Comparison of ENCODE assay signal across 1 cellular context in the genomic region with DNA sequence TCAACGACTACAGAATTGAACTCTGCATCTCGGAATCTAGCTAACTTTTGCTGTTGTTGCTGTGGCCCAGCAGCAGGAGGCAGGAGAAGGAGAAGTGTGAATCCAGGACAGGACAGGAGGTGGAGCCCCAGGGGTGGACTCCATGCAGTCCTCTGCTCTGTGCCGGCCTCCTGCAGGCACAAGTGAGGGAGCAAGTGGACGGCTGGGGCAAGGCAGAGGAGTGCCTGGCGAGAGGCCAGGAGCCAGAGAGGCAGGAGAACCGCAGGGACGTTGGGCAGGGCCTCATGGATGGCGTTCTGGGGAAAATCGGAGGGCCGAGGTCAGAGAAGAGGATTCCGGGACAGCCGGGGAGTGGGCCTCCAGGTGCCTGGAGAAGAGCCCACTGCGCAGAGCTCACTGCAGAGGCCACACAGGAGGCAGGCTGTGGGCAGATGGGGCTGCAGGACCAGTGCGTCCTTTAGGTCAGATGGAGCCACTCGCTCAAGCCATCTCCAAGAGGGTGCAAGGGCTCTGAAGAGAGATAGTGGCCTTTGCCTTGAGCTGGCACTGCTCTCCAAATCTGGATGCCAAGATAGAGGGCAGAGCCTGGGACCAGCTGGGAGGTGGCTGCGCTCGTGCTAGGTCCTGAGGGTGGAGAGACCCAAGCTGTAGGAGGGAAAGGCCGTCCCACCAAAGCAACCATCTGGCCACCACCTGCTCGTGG.
TF ChIP-seq lines count a peak whose summit lies in the region.

No MANE protein-coding gene starts in this region.

TF ChIP-seq in GM23338, 12 proteins besides CTCF, POLR2A, EP300 and RAD21:
- TF ChIP-seq, protein P1, sequence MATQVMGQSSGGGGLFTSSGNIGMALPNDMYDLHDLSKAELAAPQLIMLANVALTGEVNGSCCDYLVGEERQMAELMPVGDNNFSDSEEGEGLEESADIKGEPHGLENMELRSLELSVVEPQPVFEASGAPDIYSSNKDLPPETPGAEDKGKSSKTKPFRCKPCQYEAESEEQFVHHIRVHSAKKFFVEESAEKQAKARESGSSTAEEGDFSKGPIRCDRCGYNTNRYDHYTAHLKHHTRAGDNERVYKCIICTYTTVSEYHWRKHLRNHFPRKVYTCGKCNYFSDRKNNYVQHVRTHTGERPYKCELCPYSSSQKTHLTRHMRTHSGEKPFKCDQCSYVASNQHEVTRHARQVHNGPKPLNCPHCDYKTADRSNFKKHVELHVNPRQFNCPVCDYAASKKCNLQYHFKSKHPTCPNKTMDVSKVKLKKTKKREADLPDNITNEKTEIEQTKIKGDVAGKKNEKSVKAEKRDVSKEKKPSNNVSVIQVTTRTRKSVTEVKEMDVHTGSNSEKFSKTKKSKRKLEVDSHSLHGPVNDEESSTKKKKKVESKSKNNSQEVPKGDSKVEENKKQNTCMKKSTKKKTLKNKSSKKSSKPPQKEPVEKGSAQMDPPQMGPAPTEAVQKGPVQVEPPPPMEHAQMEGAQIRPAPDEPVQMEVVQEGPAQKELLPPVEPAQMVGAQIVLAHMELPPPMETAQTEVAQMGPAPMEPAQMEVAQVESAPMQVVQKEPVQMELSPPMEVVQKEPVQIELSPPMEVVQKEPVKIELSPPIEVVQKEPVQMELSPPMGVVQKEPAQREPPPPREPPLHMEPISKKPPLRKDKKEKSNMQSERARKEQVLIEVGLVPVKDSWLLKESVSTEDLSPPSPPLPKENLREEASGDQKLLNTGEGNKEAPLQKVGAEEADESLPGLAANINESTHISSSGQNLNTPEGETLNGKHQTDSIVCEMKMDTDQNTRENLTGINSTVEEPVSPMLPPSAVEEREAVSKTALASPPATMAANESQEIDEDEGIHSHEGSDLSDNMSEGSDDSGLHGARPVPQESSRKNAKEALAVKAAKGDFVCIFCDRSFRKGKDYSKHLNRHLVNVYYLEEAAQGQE (IDR thresholded peaks at IDR 0.05; ENCODE audit: unreplicated experiment): no peak
- no peak for TF ChIP-seq ZNF331 (CRISPR knock-in tag; IDR thresholded peaks at IDR 0.05; ENCODE audit: low read depth)
- TF ChIP-seq, protein P2, sequence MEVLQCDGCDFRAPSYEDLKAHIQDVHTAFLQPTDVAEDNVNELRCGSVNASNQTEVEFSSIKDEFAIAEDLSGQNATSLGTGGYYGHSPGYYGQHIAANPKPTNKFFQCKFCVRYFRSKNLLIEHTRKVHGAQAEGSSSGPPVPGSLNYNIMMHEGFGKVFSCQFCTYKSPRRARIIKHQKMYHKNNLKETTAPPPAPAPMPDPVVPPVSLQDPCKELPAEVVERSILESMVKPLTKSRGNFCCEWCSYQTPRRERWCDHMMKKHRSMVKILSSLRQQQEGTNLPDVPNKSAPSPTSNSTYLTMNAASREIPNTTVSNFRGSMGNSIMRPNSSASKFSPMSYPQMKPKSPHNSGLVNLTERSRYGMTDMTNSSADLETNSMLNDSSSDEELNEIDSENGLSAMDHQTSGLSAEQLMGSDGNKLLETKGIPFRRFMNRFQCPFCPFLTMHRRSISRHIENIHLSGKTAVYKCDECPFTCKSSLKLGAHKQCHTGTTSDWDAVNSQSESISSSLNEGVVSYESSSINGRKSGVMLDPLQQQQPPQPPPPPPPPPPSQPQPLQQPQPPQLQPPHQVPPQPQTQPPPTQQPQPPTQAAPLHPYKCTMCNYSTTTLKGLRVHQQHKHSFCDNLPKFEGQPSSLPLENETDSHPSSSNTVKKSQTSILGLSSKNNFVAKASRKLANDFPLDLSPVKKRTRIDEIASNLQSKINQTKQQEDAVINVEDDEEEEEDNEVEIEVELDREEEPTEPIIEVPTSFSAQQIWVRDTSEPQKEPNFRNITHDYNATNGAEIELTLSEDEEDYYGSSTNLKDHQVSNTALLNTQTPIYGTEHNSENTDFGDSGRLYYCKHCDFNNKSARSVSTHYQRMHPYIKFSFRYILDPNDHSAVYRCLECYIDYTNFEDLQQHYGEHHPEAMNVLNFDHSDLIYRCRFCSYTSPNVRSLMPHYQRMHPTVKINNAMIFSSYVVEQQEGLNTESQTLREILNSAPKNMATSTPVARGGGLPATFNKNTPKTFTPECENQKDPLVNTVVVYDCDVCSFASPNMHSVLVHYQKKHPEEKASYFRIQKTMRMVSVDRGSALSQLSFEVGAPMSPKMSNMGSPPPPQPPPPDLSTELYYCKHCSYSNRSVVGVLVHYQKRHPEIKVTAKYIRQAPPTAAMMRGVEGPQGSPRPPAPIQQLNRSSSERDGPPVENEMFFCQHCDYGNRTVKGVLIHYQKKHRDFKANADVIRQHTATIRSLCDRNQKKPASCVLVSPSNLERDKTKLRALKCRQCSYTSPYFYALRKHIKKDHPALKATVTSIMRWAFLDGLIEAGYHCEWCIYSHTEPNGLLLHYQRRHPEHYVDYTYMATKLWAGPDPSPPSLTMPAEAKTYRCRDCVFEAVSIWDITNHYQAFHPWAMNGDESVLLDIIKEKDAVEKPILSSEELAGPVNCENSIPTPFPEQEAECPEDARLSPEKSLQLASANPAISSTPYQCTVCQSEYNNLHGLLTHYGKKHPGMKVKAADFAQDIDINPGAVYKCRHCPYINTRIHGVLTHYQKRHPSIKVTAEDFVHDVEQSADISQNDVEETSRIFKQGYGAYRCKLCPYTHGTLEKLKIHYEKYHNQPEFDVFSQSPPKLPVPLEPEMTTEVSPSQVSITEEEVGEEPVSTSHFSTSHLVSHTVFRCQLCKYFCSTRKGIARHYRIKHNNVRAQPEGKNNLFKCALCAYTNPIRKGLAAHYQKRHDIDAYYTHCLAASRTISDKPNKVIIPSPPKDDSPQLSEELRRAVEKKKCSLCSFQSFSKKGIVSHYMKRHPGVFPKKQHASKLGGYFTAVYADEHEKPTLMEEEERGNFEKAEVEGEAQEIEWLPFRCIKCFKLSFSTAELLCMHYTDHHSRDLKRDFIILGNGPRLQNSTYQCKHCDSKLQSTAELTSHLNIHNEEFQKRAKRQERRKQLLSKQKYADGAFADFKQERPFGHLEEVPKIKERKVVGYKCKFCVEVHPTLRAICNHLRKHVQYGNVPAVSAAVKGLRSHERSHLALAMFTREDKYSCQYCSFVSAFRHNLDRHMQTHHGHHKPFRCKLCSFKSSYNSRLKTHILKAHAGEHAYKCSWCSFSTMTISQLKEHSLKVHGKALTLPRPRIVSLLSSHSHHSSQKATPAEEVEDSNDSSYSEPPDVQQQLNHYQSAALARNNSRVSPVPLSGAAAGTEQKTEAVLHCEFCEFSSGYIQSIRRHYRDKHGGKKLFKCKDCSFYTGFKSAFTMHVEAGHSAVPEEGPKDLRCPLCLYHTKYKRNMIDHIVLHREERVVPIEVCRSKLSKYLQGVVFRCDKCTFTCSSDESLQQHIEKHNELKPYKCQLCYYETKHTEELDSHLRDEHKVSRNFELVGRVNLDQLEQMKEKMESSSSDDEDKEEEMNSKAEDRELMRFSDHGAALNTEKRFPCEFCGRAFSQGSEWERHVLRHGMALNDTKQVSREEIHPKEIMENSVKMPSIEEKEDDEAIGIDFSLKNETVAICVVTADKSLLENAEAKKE (CRISPR knock-in tag; IDR thresholded peaks at IDR 0.05): no peak
- TF ChIP-seq EZH2phosphoT487 (IDR thresholded peaks at IDR 0.05; ENCODE audit: unreplicated experiment): no peak
- TF ChIP-seq, protein P3, sequence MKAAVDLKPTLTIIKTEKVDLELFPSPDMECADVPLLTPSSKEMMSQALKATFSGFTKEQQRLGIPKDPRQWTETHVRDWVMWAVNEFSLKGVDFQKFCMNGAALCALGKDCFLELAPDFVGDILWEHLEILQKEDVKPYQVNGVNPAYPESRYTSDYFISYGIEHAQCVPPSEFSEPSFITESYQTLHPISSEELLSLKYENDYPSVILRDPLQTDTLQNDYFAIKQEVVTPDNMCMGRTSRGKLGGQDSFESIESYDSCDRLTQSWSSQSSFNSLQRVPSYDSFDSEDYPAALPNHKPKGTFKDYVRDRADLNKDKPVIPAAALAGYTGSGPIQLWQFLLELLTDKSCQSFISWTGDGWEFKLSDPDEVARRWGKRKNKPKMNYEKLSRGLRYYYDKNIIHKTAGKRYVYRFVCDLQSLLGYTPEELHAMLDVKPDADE (IDR thresholded peaks at IDR 0.05): no peak
- no peak for TF ChIP-seq EZH2 (IDR thresholded peaks at IDR 0.05; ENCODE audit: low read depth, unreplicated experiment)
- TF ChIP-seq JUNB (IDR thresholded peaks at IDR 0.05; ENCODE audit: unreplicated experiment): no peak
- TF ChIP-seq ZNF114 (CRISPR knock-in tag; IDR thresholded peaks at IDR 0.05): no peak
- no peak for TF ChIP-seq NANOG (IDR thresholded peaks at IDR 0.05; ENCODE audit: borderline replicate concordance)
- TF ChIP-seq POLR2AphosphoS5 (IDR thresholded peaks at IDR 0.05; ENCODE audit: low read depth): no peak
- TF ChIP-seq CREB1 (CRISPR knock-in tag; IDR thresholded peaks at IDR 0.05; ENCODE audit: low read depth): no peak
- TF ChIP-seq STAT1 (IDR thresholded peaks at IDR 0.05; ENCODE audit: unreplicated experiment): no peak
